In the genomic region with DNA sequence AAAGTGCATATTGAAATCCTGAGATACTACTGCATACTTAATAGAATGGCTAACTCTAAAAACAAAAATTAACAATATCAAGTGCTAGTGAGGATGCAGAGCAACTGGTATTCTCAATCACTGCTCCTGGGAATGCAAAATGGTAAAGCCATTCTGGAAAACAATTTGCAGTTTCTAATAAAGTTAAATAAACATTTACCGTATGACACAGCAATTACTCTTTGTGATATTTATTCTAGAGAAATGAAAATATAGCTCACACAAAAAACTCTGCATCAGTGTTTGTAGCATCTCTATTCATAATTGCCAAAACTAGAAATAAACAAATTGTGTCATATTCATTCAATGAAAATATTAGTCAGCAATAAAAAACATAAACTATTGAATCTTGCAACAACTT, we compare ENCODE assay signal across 7 cellular contexts.
"Had no signal": no experiment of that assay in that cellular context is flagged by ENCODE, and none has a peak within 500 bp of the region (broad histone marks: within the 10 kb centered on the region; RNA-seq: fewer than 3 reads in every experiment).

No MANE protein-coding gene starts in this region.

- H3K27ac Mint-ChIP-seq: IgD-negative memory B cell had no signal

- H3K9me3 Mint-ChIP-seq: IgD-negative memory B cell had no signal

- H3K9ac ChIP-seq: KMS-11 had no signal

- H3K27me3 Mint-ChIP-seq: IgD-negative memory B cell had no signal

- H3K4me3 Mint-ChIP-seq: IgD-negative memory B cell had no signal

- H3K4me1 Mint-ChIP-seq: IgD-negative memory B cell had no signal

- DNase-seq: KBM-7, KG1 had no signal

- H3K4me2 ChIP-seq: KMS-11 had no signal

- H3K27ac ChIP-seq: HL-60, KMS-11 had no signal

- FAIRE-seq: HepG2, HTR-8/SVneo had no signal

- H3K36me3 Mint-ChIP-seq: IgD-negative memory B cell had no signal

- ATAC-seq: HepG2 had no signal
